In the genomic region with DNA sequence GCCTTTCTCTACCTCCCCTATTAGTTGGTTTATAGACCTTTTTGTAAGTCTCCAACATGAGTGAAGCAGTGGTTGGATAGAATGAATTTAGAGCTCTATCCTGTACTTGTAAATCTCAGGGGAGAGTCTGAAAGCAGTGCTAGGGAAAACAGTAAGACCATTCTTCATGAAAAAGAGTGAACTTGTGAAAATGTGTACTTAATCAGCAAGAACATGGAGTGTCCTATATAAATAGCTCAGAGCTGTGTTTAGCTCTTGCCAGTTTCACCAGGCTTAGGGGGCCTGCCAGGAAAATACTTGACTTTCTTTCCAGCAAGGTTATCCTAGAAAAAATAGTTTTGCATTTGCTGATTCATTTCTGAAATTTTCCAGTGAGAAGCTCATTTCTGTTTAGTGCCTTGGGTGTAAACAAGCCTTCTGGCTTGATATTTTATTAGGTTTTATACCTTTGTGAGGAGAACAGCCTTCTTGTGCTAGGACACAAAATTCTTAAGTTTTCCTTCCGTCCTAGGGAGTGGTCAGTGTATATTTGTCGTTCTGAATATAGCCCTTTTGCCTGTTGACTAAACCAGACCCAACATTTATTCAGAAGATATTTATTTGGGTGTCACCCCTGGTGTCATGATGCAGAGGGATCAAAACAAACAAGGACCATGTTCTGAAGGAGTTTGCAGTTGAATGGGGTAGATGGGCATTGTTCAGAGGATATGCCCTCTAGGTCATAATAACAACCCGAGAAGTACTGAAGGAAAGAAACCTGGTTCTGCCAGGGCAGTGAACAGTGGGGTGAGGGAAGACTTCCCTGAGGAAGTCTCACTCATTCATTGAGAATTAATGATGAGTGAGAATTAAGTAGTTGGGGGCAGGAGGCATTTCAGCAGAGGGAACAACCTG, we compare ENCODE assay signal across 12 cellular contexts. TPM values are rescaled to one million over a fixed set of nuclear protein-coding genes. Genes with fewer than 3 reads are reported as not detected.
DNase-seq lines count a peak whose midpoint lies in the region; ATAC-seq and TF ChIP-seq lines count a peak whose summit lies in the region.
"Had no signal": no experiment of that assay in that cellular context is flagged by ENCODE, and none has a peak within 500 bp of the region (broad histone marks: within the 10 kb centered on the region; RNA-seq: fewer than 3 reads in every experiment).

No MANE protein-coding gene starts in this region.

- ATAC-seq in heart left ventricle, result peak; percentile 52 to 76 (median 64)
- peak in 1 of 4 donors; percentile 51 for ATAC-seq in psoas muscle
- ATAC-seq in GM19463 (IDR thresholded peaks at IDR 0.05; ENCODE audit: unreplicated experiment), result no peak
- no peak for ATAC-seq in GM23338
- ATAC-seq: T-cell had no signal

- peaks cover 4% of the 10 kb centered on the region; the same call in 1 of the 3 replicates for H3K36me3 Mint-ChIP-seq in GM23338 (ENCODE audit: low read depth)
- H3K36me3 Mint-ChIP-seq: T-cell had no signal

- H3K27me3 ChIP-seq in AG04450 (ENCODE audit: control insufficient read depth, insufficient read depth, low read length), result no peaks in the 10 kb centered on the region
- no peaks in the 10 kb centered on the region for H3K27me3 ChIP-seq in heart left ventricle
- H3K27me3 ChIP-seq in psoas muscle (ENCODE audit: insufficient read depth in 3 of 3, low read length in 2 of 3), result no peaks in the 10 kb centered on the region
- no peaks in the 10 kb centered on the region for H3K27me3 ChIP-seq in GM23338 (ENCODE audit: insufficient read depth)

- H3K4me3 ChIP-seq in AG04450 (ENCODE audit: low read depth, low read length) (no peak overlapping the region), heart left ventricle (peak overlapping the region in 3 of 12 donors; percentile 13 to 27 (median 19)), psoas muscle (no peak overlapping the region), GM23338 (no peak overlapping the region)

- no peak overlapping the region for H3K4me2 ChIP-seq in GM23338

- peak overlapping the region; percentile 40 for H3K27ac ChIP-seq in AG04450 (ENCODE audit: low read depth, low read length)
- peak overlapping the region; percentile 75 for H3K27ac ChIP-seq in angular gyrus (ENCODE audit: low read depth, low read length)
- peak overlapping the region; percentile 69 to 96 (median 82) for H3K27ac ChIP-seq in heart left ventricle
- H3K27ac ChIP-seq in psoas muscle, result peak overlapping the region; percentile 20
- H3K27ac ChIP-seq in GM23338 (ENCODE audit: low read depth), result no peak overlapping the region

- DNase-seq in AG04450 (ENCODE audit: low read depth, low spot score) (no peak), heart left ventricle (no peak), psoas muscle (no peak), SW 1271 (lab: John Stamatoyannopoulos, UW) (no peak), GM23338 (ENCODE audit: low spot score) (no peak), kidney glomerular epithelial cell (lab: John Stamatoyannopoulos, UW) (no peak)
- DNase-seq: HCEC 1CT, T-cell had no signal

- CTCF ChIA-PET in AG04450 (lab: Charles Lee), result interaction anchor here (0.6 to 0.9 kb wide), 2 partner anchors 47 to 272 kb away, joined by 3 to 4 read pairs; no protein-coding TSS in a partner anchor

- POLR2A ChIA-PET in AG04450 (lab: Yijun Ruan, JAX), result no interaction called here

- H2AFZ ChIP-seq in GM23338, result no peak overlapping the region

- TF ChIP-seq CTCF in AG04450 (IDR thresholded peaks at IDR 0.05; ENCODE audit: low read depth, low read length), result no peak
- TF ChIP-seq CTCF in heart left ventricle (IDR thresholded peaks at IDR 0.05), result no peak
- no peak for TF ChIP-seq CTCF in psoas muscle (IDR thresholded peaks at IDR 0.05)
- no peak for TF ChIP-seq CTCF in GM23338 (conservative IDR thresholded peaks at IDR 0.05; ENCODE audit: low read depth in 2 of 2)

- no peaks in the 10 kb centered on the region for H3K4me1 Mint-ChIP-seq in GM23338
- H3K4me1 Mint-ChIP-seq: nephron had no signal

- H3F3A ChIP-seq in GM23338 (replicated peaks; ENCODE audit: low read depth), result no peaks in the 10 kb centered on the region

- H3K9me2 ChIP-seq in GM23338 (ENCODE audit: insufficient read depth), result no peaks in the 10 kb centered on the region; the same call in 1 of the 2 replicates

- no peak for TF ChIP-seq POLR2A in heart left ventricle (IDR thresholded peaks at IDR 0.05)

- H3K79me2 ChIP-seq in GM23338 (replicated peaks; ENCODE audit: insufficient read depth), result peaks cover 95% of the 10 kb centered on the region

- H3K27me3 Mint-ChIP-seq in GM23338 (ENCODE audit: insufficient read depth, low read depth, poor library complexity), result no peaks in the 10 kb centered on the region
- H3K27me3 Mint-ChIP-seq: brain, T-cell had no signal

- H3K9me3 Mint-ChIP-seq in GM23338, result peaks cover 4% of the 10 kb centered on the region; the same call in 1 of the 3 replicates
- H3K9me3 Mint-ChIP-seq: nephron, T-cell had no signal

- intact Hi-C loops in heart left ventricle (cut with DNase I) (no loop called here), psoas muscle (cut with DNase I) (no loop called here)

- no peak overlapping the region for H3K4me3 Mint-ChIP-seq in GM23338
- H3K4me3 Mint-ChIP-seq: nephron, T-cell had no signal

- H3K4me1 ChIP-seq in heart left ventricle, result peaks cover 4 to 92% (median 55%) of the 10 kb centered on the region in 12 donors
- peaks cover 37% of the 10 kb centered on the region for H3K4me1 ChIP-seq in psoas muscle
- no peaks in the 10 kb centered on the region for H3K4me1 ChIP-seq in GM23338 (ENCODE audit: insufficient read depth)

- WGBS in heart left ventricle, 4 donors, result 32 to 53% (median 40%) methylated on average over 3 of the region's 3 CpGs
- 38 to 53% (median 43%) methylated on average over 3 of the region's 3 CpGs for WGBS in psoas muscle, 3 donors

- H3K9me3 ChIP-seq in AG04450 (ENCODE audit: control insufficient read depth, insufficient read depth, low read length) (no peaks in the 10 kb centered on the region), heart left ventricle (no peaks in the 10 kb centered on the region), psoas muscle (no peaks in the 10 kb centered on the region)

- H3K36me3 ChIP-seq in heart left ventricle (no peaks in the 10 kb centered on the region), psoas muscle (ENCODE audit: insufficient read depth in 1 of 2, low read depth in 1 of 2) (no peaks in the 10 kb centered on the region), GM23338 (ENCODE audit: insufficient read depth) (no peaks in the 10 kb centered on the region)

- no peak overlapping the region for H3K27ac Mint-ChIP-seq in GM23338
- H3K27ac Mint-ChIP-seq: nephron, T-cell had no signal

- peaks cover 27% of the 10 kb centered on the region; the same call in 1 of the 2 replicates for H4K20me1 ChIP-seq in GM23338 (replicated peaks; ENCODE audit: insufficient read depth)

TF ChIP-seq in GM23338, 12 proteins besides CTCF, POLR2A, EP300 and RAD21 (continues in another document):
- TF ChIP-seq STAT1 (IDR thresholded peaks at IDR 0.05; ENCODE audit: unreplicated experiment) (no peak), EZH2phosphoT487 (IDR thresholded peaks at IDR 0.05; ENCODE audit: unreplicated experiment) (no peak), NANOG (IDR thresholded peaks at IDR 0.05; ENCODE audit: borderline replicate concordance) (no peak), POLR2AphosphoS5 (IDR thresholded peaks at IDR 0.05; ENCODE audit: low read depth) (no peak), CREB1 (CRISPR knock-in tag; IDR thresholded peaks at IDR 0.05; ENCODE audit: low read depth) (no peak)
- TF ChIP-seq, protein P1, sequence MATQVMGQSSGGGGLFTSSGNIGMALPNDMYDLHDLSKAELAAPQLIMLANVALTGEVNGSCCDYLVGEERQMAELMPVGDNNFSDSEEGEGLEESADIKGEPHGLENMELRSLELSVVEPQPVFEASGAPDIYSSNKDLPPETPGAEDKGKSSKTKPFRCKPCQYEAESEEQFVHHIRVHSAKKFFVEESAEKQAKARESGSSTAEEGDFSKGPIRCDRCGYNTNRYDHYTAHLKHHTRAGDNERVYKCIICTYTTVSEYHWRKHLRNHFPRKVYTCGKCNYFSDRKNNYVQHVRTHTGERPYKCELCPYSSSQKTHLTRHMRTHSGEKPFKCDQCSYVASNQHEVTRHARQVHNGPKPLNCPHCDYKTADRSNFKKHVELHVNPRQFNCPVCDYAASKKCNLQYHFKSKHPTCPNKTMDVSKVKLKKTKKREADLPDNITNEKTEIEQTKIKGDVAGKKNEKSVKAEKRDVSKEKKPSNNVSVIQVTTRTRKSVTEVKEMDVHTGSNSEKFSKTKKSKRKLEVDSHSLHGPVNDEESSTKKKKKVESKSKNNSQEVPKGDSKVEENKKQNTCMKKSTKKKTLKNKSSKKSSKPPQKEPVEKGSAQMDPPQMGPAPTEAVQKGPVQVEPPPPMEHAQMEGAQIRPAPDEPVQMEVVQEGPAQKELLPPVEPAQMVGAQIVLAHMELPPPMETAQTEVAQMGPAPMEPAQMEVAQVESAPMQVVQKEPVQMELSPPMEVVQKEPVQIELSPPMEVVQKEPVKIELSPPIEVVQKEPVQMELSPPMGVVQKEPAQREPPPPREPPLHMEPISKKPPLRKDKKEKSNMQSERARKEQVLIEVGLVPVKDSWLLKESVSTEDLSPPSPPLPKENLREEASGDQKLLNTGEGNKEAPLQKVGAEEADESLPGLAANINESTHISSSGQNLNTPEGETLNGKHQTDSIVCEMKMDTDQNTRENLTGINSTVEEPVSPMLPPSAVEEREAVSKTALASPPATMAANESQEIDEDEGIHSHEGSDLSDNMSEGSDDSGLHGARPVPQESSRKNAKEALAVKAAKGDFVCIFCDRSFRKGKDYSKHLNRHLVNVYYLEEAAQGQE (IDR thresholded peaks at IDR 0.05; ENCODE audit: unreplicated experiment), result no peak
- TF ChIP-seq, protein P2, sequence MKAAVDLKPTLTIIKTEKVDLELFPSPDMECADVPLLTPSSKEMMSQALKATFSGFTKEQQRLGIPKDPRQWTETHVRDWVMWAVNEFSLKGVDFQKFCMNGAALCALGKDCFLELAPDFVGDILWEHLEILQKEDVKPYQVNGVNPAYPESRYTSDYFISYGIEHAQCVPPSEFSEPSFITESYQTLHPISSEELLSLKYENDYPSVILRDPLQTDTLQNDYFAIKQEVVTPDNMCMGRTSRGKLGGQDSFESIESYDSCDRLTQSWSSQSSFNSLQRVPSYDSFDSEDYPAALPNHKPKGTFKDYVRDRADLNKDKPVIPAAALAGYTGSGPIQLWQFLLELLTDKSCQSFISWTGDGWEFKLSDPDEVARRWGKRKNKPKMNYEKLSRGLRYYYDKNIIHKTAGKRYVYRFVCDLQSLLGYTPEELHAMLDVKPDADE (IDR thresholded peaks at IDR 0.05), result no peak

RNA-seq across cellular contexts. Expression of a gene that starts 7.6 kb away (rescaled TPM):
- polyA plus RNA-seq in AG04450 (2011; rRNA removed), result 20.5 and 22.3 TPM in 2 replicates
- 50.6 and 53.7 TPM in 2 replicates for polyA minus RNA-seq in AG04450 (2011; rRNA and poly(A)+ RNA removed)
- 10 to 100 TPM; 32.6 to 52.7 (median 42.6) TPM for total RNA-seq in heart left ventricle
- polyA plus RNA-seq in heart left ventricle, result 10 to 100 TPM in 1 of 2 donors, 1 to 10 TPM in 1; 7.5 to 16.5 TPM
- 10 to 100 TPM; 21.3 to 36.1 (median 23.4) TPM for total RNA-seq in psoas muscle
- polyA plus RNA-seq in psoas muscle, result 10 to 100 TPM in 2 of 3 donors, 1 to 10 TPM in 1; 7.8 to 23.7 (median 12.5) TPM
- 25.5 and 26.3 TPM in 2 replicates for total RNA-seq in GM23338 (2014; rRNA removed; shearing (Covaris generic))
- polyA plus RNA-seq in GM23338 (2016; fragmentation: Nextera tagmentation; extraction: Ambion mirVana), result 7.2 and 7.5 TPM in 2 replicates

Comparison
In these comparisons a context has a peak if more than half of its experiments do, and no peak if none do; other contexts are left out.
1. ATAC-seq: peak in heart left ventricle (4 of 4); none in GM19463 (single experiment) and GM23338 (single experiment).